Comparison of ENCODE assay signal across 8 cellular contexts in genomic region chr12:32755051-32755653, GRCh38. TPM values are rescaled to one million over a fixed set of nuclear protein-coding genes. Genes with fewer than 3 reads are reported as not detected.
DNase-seq lines count a peak whose midpoint lies in the region; ATAC-seq and TF ChIP-seq lines count a peak whose summit lies in the region.

No MANE protein-coding gene starts in this region.

- peak; percentile 90 for DNase-seq in NCI-H774 (lab: John Stamatoyannopoulos, UW)
- peak; percentile 87 for DNase-seq in activated CD8-positive, alpha-beta memory T cell treated with anti-CD3 and anti-CD28 coated beads for 24 hours
- DNase-seq in mesothelial cell of epicardium (ENCODE audit: low spot score in 2 of 2, unreplicated experiment in 2 of 2) = peak; percentile 37 to 77
- DNase-seq in stimulated activated CD8-positive, alpha-beta memory T cell treated with anti-CD3 and anti-CD28 coated beads, Interleukin-15, amount 100 ng/mL, for 48 hours (ENCODE audit: low read depth in 2 of 2) = peak; percentile 56 to 68

- H3K4me3 ChIP-seq in endocrine pancreas (ENCODE audit: control insufficient read depth, insufficient read depth, low read length) = peak overlapping the region; percentile 92

- H3K9me3 ChIP-seq in endocrine pancreas (ENCODE audit: control insufficient read depth, low read length) = no peaks in the 10 kb centered on the region

- H3K4me3 Mint-ChIP-seq in mesothelial cell of epicardium = peak overlapping the region; percentile 93

- peak overlapping the region; percentile 99 for H3K9ac ChIP-seq in endocrine pancreas (ENCODE audit: control insufficient read depth, insufficient read depth, low read length)

- H3K36me3 ChIP-seq in endocrine pancreas (ENCODE audit: control insufficient read depth, insufficient read depth, low read length) = peaks cover 3% of the 10 kb centered on the region

- no peaks in the 10 kb centered on the region for H3K27me3 Mint-ChIP-seq in mesothelial cell of epicardium (ENCODE audit: low read depth)

- peaks cover 28% of the 10 kb centered on the region for H3K4me1 Mint-ChIP-seq in mesothelial cell of epicardium

- no peaks in the 10 kb centered on the region for H3K27me3 ChIP-seq in endocrine pancreas (ENCODE audit: control insufficient read depth, insufficient read depth, low read length)

- peak overlapping the region; percentile 97 for H3K27ac ChIP-seq in C4-2B

- peaks cover 18% of the 10 kb centered on the region for H3K36me3 Mint-ChIP-seq in mesothelial cell of epicardium

- peak; percentile 89 for TF ChIP-seq CTCF in C4-2B (conservative IDR thresholded peaks at IDR 0.05)
- TF ChIP-seq CTCF in mesothelial cell of epicardium (IDR thresholded peaks at IDR 0.05; ENCODE audit: unreplicated experiment) = peak; percentile 64

- H3K27ac Mint-ChIP-seq in mesothelial cell of epicardium = peak overlapping the region; percentile 98

- peaks cover 10% of the 10 kb centered on the region for H3K4me1 ChIP-seq in endocrine pancreas (ENCODE audit: control insufficient read depth, insufficient read depth, low read length)

- peak; percentile 55 for ATAC-seq in GM19328 (IDR thresholded peaks at IDR 0.05; ENCODE audit: unreplicated experiment)
- ATAC-seq in HG03460 (IDR thresholded peaks at IDR 0.05; ENCODE audit: unreplicated experiment) = peak; percentile 68

- no peaks in the 10 kb centered on the region for H3K9me3 Mint-ChIP-seq in mesothelial cell of epicardium

RNA-seq across cellular contexts. Expression of gene YARS2, which starts 0.5 kb away (rescaled TPM):
- total RNA-seq in mesothelial cell of epicardium = 21.6 to 24.0 TPM (median 21.7 TPM) in 3 replicates

Comparison
In these comparisons a context has a peak if more than half of its experiments do, and no peak if none do; other contexts are left out.
1. Peak in every context shown above with its lines: DNase-seq, ATAC-seq, H3K4me3 ChIP-seq and H3K27ac ChIP-seq.